8 cellular contexts compared by ENCODE assay signal in genomic region chr14:65164068-65164824, GRCh38.
DNase-seq lines count a peak whose midpoint lies in the region; ATAC-seq, FAIRE-seq and TF ChIP-seq lines count a peak whose summit lies in the region.

No MANE protein-coding gene starts in this region.

- BruUV-seq in Panc1 (replicated peaks; lab: Mats Ljungman, UMichigan), result no TSS peak
- no TSS peak for BruUV-seq in K562 (replicated peaks; lab: Mats Ljungman, UMichigan)

- H3K27ac ChIP-seq in Panc1 (ENCODE audit: low read length) (no peak overlapping the region), K562 (ENCODE audit: extremely low read depth, low read depth, low read length) (no peak overlapping the region)

- DNase-seq in DMS53 treated with DMSO at 0.1 percent for 48 hours (lab: John Stamatoyannopoulos, UW; ENCODE audit: unreplicated experiment) (peak; percentile 41), HTR-8/SVneo (ENCODE audit: insufficient read length, low spot score) (peak; percentile 90), Panc1 (ENCODE audit: low read depth, low spot score) (no peak), K562 (ENCODE audit: extremely low read depth in 1 of 4, low spot score in 3 of 4) (peak; percentile 35 to 64 (median 36)), kidney epithelial cell (ENCODE audit: low read depth) (no peak), stromal cell of bone marrow (ENCODE audit: low read depth) (peak; percentile 28)

- H3K4me2 ChIP-seq in K562 (ENCODE audit: insufficient read depth, low read length), result no peak overlapping the region

- WGBS in K562 (ENCODE audit: insufficient coverage, low coverage, missing lambda C conversion rate), result 16% methylated on average over 6 of the region's 6 CpGs

- H3K9me3 ChIP-seq in Panc1 (ENCODE audit: control insufficient read depth, insufficient read depth, low read depth, low read length) (no peaks in the 10 kb centered on the region), K562 (replicated peaks; ENCODE audit: control insufficient read depth, insufficient read depth, low read depth, low read length) (no peaks in the 10 kb centered on the region)

- H4K20me1 ChIP-seq in K562 (replicated peaks; ENCODE audit: control insufficient read depth, insufficient read depth, low read length), result no peaks in the 10 kb centered on the region

- TF ChIP-seq CTCF in Panc1 (IDR thresholded peaks at IDR 0.05) (peak; percentile 62), K562 (IDR thresholded peaks at IDR 0.05 in 2 of 3, conservative IDR thresholded peaks at IDR 0.05 in 1 of 3; ENCODE audit: insufficient read depth in 2 of 3, low read depth in 1 of 3, low read length in 3 of 3) (peak; percentile 47 to 76 (median 52); a peak in 5 of 6 replicates), kidney epithelial cell (IDR thresholded peaks at IDR 0.05; ENCODE audit: insufficient read depth, low read length, poor library complexity, severe bottlenecking) (peak; percentile 62)

- H3K4me3 ChIP-seq in Panc1 (ENCODE audit: low read depth in 2 of 2, low read length in 2 of 2) (no peak overlapping the region), K562 (no peak overlapping the region), kidney epithelial cell (ENCODE audit: low read depth, low read length) (no peak overlapping the region)

- no peak for TF ChIP-seq POLR2A in K562 (conservative IDR thresholded peaks at IDR 0.05)

- no peak overlapping the region for H3K9ac ChIP-seq in K562 (ENCODE audit: insufficient read depth in 1 of 2, low read depth in 2 of 2, low read length in 2 of 2)

- intact Hi-C loops in Panc1 (cut with micrococcal nuclease; ENCODE audit: unreplicated experiment) (loop anchor here (5.0 to 10.0 kb wide), 3 partner anchors 251 to 793 kb away; partner anchors contain the start of gene FUT8), K562 (cut with micrococcal nuclease) (loop anchor here (2.0 to 10.0 kb wide), 7 partner anchors 58 to 911 kb away; partner anchors contain the start of gene FNTB)

- no peak for TF ChIP-seq EP300 in K562 (IDR thresholded peaks at IDR 0.05; ENCODE audit: low read length)

- TF ChIP-seq RAD21 in K562 (CRISPR knock-in tag; conservative IDR thresholded peaks at IDR 0.05 in 1 of 2, IDR thresholded peaks at IDR 0.05 in 1 of 2), result peak; percentile 87 to 90

- H3K4me1 ChIP-seq in Panc1 (ENCODE audit: control insufficient read depth, insufficient read depth, low read length), result no peaks in the 10 kb centered on the region
- H3K4me1 ChIP-seq in K562 (replicated peaks in 1 of 2; ENCODE audit: control insufficient read depth in 2 of 2, insufficient read depth in 2 of 2, low read length in 2 of 2), result no peaks in the 10 kb centered on the region

- no peak overlapping the region for H2AFZ ChIP-seq in K562 (ENCODE audit: low read depth, low read length)

- peak; percentile 82; the same call in 1 of the 2 replicates for ATAC-seq in Panc1
- peak; percentile 75 for ATAC-seq in K562
- no peak for ATAC-seq in GM18858 (IDR thresholded peaks at IDR 0.05; ENCODE audit: unreplicated experiment)
- no peak for ATAC-seq in HG03460 (IDR thresholded peaks at IDR 0.05; ENCODE audit: unreplicated experiment)

- H3K36me3 ChIP-seq in Panc1 (ENCODE audit: control insufficient read depth, insufficient read depth, low read length), result no peaks in the 10 kb centered on the region
- H3K36me3 ChIP-seq in K562 (ENCODE audit: control insufficient read depth, insufficient read depth, low read length), result no peaks in the 10 kb centered on the region
- H3K36me3 ChIP-seq in kidney epithelial cell (ENCODE audit: control insufficient read depth, insufficient read depth, low read length), result no peaks in the 10 kb centered on the region

- in situ Hi-C loops in Panc1 (cut with HindIII; ENCODE audit: low pct_unique_long_range_greater_than_20kb, low sequenced_read_pairs), result no loop called here
- in situ Hi-C loops in K562 (cut with MboI), result loop anchor here (10.0 to 25.0 kb wide), 3 partner anchors 673 to 898 kb away; no protein-coding TSS in a partner anchor

- peak; percentile 92 for FAIRE-seq in HTR-8/SVneo (lab: Jason Lieb, UNC)
- peak; percentile 77 for FAIRE-seq in K562 (lab: Jason Lieb, UNC)

- no peaks in the 10 kb centered on the region for H3K79me2 ChIP-seq in K562 (ENCODE audit: control insufficient read depth, insufficient read depth, low read length)

- no peaks in the 10 kb centered on the region for H3K27me3 ChIP-seq in Panc1 (ENCODE audit: control insufficient read depth, insufficient read depth, low read length)
- no peaks in the 10 kb centered on the region for H3K27me3 ChIP-seq in K562 (ENCODE audit: control insufficient read depth in 2 of 2, insufficient read depth in 2 of 2, low read length in 2 of 2)
- no peaks in the 10 kb centered on the region for H3K27me3 ChIP-seq in kidney epithelial cell (ENCODE audit: control insufficient read depth, insufficient read depth, low read length)

- POLR2A ChIA-PET in Panc1 (lab: Charles Lee) (no interaction called here), K562 (lab: Yijun Ruan, JAX) (no interaction called here)

- CTCF ChIA-PET in Panc1 (lab: Charles Lee) (interaction anchor here (0.7 to 2.4 kb wide), 4 partner anchors 12 to 660 kb away, joined by 3 to 10 read pairs (median 6); no protein-coding TSS in a partner anchor), K562 (lab: Yijun Ruan, JAX; ENCODE audit: low intra/inter-chr PET ratio) (interaction anchor here (1.5 kb wide), 1 partner anchor 795 kb away, joined by 9 read pairs; no protein-coding TSS in a partner anchor)

- H3K9me1 ChIP-seq in K562 (ENCODE audit: control insufficient read depth, insufficient read depth, low read length), result no peaks in the 10 kb centered on the region

TF ChIP-seq in K562, 482 proteins besides CTCF, POLR2A, EP300 and RAD21:
- TF ChIP-seq PKNOX1 (IDR thresholded peaks at IDR 0.05) (no peak), ARID3A (IDR thresholded peaks at IDR 0.05; ENCODE audit: borderline replicate concordance, low read depth, low read length) (0 out of 2 replicates have a peak, but pooled peaks have one; percentile 29), TAF15 (IDR thresholded peaks at IDR 0.05; ENCODE audit: low read depth, low read length) (no peak), BRF1 (IDR thresholded peaks at IDR 0.05; ENCODE audit: borderline replicate concordance, extremely low read depth, insufficient read length) (no peak), SMC3 (conservative IDR thresholded peaks at IDR 0.05; ENCODE audit: insufficient read depth, low read depth, low read length) (peak; percentile 51; the same call in 1 of the 2 replicates), MAFF (IDR thresholded peaks at IDR 0.05; ENCODE audit: low read length) (no peak), RBBP5 (IDR thresholded peaks at IDR 0.05; ENCODE audit: borderline replicate concordance, insufficient read depth, low read length, poor library complexity, severe bottlenecking) (no peak)
- TF ChIP-seq, protein P1, sequence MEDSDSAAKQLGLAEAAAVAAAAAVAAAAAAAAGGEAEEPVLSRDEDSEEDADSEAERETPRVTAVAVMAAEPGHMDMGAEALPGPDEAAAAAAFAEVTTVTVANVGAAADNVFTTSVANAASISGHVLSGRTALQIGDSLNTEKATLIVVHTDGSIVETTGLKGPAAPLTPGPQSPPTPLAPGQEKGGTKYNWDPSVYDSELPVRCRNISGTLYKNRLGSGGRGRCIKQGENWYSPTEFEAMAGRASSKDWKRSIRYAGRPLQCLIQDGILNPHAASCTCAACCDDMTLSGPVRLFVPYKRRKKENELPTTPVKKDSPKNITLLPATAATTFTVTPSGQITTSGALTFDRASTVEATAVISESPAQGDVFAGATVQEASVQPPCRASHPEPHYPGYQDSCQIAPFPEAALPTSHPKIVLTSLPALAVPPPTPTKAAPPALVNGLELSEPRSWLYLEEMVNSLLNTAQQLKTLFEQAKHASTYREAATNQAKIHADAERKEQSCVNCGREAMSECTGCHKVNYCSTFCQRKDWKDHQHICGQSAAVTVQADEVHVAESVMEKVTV (CRISPR knock-in tag; IDR thresholded peaks at IDR 0.05), result peak; percentile 56

Comparison
In these comparisons a context has a peak if more than half of its experiments do, and no peak if none do; other contexts are left out.
1. DNase-seq: peak in DMS53 treated with DMSO at 0.1 percent for 48 hours (single experiment), HTR-8/SVneo (single experiment), K562 (4 of 4) and stromal cell of bone marrow (single experiment); none in Panc1 (single experiment) and kidney epithelial cell (single experiment).
2. ATAC-seq: peak in Panc1 (single experiment) and K562 (single experiment); none in GM18858 (single experiment) and HG03460 (single experiment).
3. Peak in every context shown above with its lines, with median percentiles within 50 percentile points of each other: CTCF ChIP-seq.